8 cellular contexts compared by ENCODE assay signal in the genomic region with DNA sequence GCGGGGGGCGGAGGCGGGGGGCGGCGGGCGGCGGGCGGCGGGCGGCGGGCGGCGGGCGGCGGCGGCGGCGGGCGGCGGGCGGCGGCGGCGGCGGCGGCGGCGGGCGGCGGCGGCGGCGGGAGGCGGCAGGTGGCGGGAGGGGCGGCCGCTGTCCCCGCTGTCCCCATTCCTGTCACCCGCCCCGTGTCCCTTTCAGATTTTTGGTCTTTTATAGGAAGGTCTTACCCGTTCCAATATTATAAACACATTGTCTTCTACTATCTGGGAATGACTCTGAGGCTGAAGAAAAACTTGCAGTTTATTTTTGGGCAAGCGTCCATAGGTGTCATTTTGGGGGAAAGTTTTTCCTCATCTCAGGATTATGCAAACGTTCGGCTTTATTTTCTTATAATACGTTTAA. TPM values are rescaled to one million over a fixed set of nuclear protein-coding genes. Genes with fewer than 3 reads are reported as not detected.
DNase-seq lines count a peak whose midpoint lies in the region; ATAC-seq and TF ChIP-seq lines count a peak whose summit lies in the region.
"Had no signal": no experiment of that assay in that cellular context is flagged by ENCODE, and none has a peak within 500 bp of the region (broad histone marks: within the 10 kb centered on the region; RNA-seq: fewer than 3 reads in every experiment).

No MANE protein-coding gene starts in this region.

- H3K36me3 ChIP-seq in adrenal gland (replicated peaks in 1 of 2): no peaks in the 10 kb centered on the region
- H3K36me3 ChIP-seq in kidney epithelial cell (ENCODE audit: control insufficient read depth, insufficient read depth, low read length): no peaks in the 10 kb centered on the region
- no peaks in the 10 kb centered on the region for H3K36me3 ChIP-seq in thoracic aorta

- TF ChIP-seq CTCF in GM12875 (IDR thresholded peaks at IDR 0.05; ENCODE audit: borderline replicate concordance, insufficient read depth, low read depth, low read length) (no peak), adrenal gland (IDR thresholded peaks at IDR 0.05) (no peak), kidney epithelial cell (IDR thresholded peaks at IDR 0.05; ENCODE audit: insufficient read depth, low read length, poor library complexity, severe bottlenecking) (no peak), thoracic aorta (IDR thresholded peaks at IDR 0.05) (no peak)

- TF ChIP-seq POLR2A in adrenal gland (IDR thresholded peaks at IDR 0.05): no peak

- DNase-seq in M059J (ENCODE audit: low read depth): peak; percentile 16
- peak in 1 of 7 donors; percentile 14 for DNase-seq in adrenal gland
- DNase-seq in kidney epithelial cell (ENCODE audit: low read depth): no peak
- no peak for DNase-seq in thoracic aorta (ENCODE audit: low spot score)
- DNase-seq in COR-L47 (lab: John Stamatoyannopoulos, UW): no peak

- no peaks in the 10 kb centered on the region for H3K27me3 ChIP-seq in adrenal gland
- no peaks in the 10 kb centered on the region for H3K27me3 ChIP-seq in kidney epithelial cell (ENCODE audit: control insufficient read depth, insufficient read depth, low read length)
- no peaks in the 10 kb centered on the region for H3K27me3 ChIP-seq in thoracic aorta (replicated peaks; ENCODE audit: insufficient read depth)

- H3K4me3 ChIP-seq in GM12875 (ENCODE audit: low read depth, low read length) (peak overlapping the region; percentile 40), adrenal gland (peak overlapping the region in 2 of 4 donors; percentile 37 to 55), kidney epithelial cell (ENCODE audit: low read depth, low read length) (peak overlapping the region; percentile 65), thoracic aorta (peak overlapping the region; percentile 77)

- intact Hi-C loops in adrenal gland (cut with DNase I): loop anchor here in 1 of 2 donors (5.0 kb wide), 1 partner anchor 75 kb away; a partner anchor contains a TSS

- peaks cover 0 to 5% of the 10 kb centered on the region in 2 donors for H3K4me1 ChIP-seq in adrenal gland (replicated peaks in 1 of 2)
- H3K4me1 ChIP-seq in thoracic aorta (ENCODE audit: control insufficient read depth in 1 of 2, low read depth in 2 of 2): peaks cover 3 to 5% of the 10 kb centered on the region in 2 donors

- WGBS in adrenal gland, 4 donors: 1 to 2% (median 1%) methylated on average over 5 to 14 of the region's 45 CpGs

- ATAC-seq in thoracic aorta (ENCODE audit: insufficient number of reproducible peaks, low FRiP score, low read depth) (no peak), HG02798 (IDR thresholded peaks at IDR 0.05; ENCODE audit: poor library complexity, unreplicated experiment) (no peak)

- H3K9me3 ChIP-seq in adrenal gland (replicated peaks in 1 of 3) (no peaks in the 10 kb centered on the region), thoracic aorta (no peaks in the 10 kb centered on the region)

- peak overlapping the region in 3 of 5 donors; percentile 37 to 96 (median 63) for H3K27ac ChIP-seq in adrenal gland
- peak overlapping the region in 1 of 2 donors; percentile 44 for H3K27ac ChIP-seq in thoracic aorta

RNA-seq across cellular contexts. Expression of a gene that starts 0.5 kb away (rescaled TPM):
- total RNA-seq in M059J (2014; rRNA removed; shearing (Covaris generic)): 0.84 and 2.8 TPM in 2 replicates
- total RNA-seq in adrenal gland: 1 to 10 TPM; 1.6 to 5.6 (median 3.0) TPM
- polyA plus RNA-seq in adrenal gland: 1 to 10 TPM in 2 of 3 donors, under 1 TPM in 1; 0.88 to 3.4 (median 3.3) TPM
- total RNA-seq in kidney epithelial cell: 2.8 and 4.3 TPM in 2 replicates
- 1 to 10 TPM; 3.1 to 6.5 TPM for total RNA-seq in thoracic aorta

RNA-seq across cellular contexts. Expression of a gene that starts 25.2 kb away (rescaled TPM):
- total RNA-seq in M059J (2014; rRNA removed; shearing (Covaris generic)): not detected in 2 replicates
- not detected for total RNA-seq in adrenal gland
- not detected for polyA plus RNA-seq in adrenal gland
- total RNA-seq in kidney epithelial cell: not detected in 2 replicates
- total RNA-seq in thoracic aorta: not detected
- total RNA-seq: activated CD8-positive, alpha-beta memory T cell treated with anti-CD3 and anti-CD28 coated beads for 36 hours had no signal
